ENCODE assay signal across 8 cellular contexts in genomic region chr17:77957215-77957868, GRCh38. TPM values are rescaled to one million over a fixed set of nuclear protein-coding genes. Genes with fewer than 3 reads are reported as not detected.
A peak's percentile ranks its signal among the peaks of the same experiment; 100 is the strongest.
DNase-seq lines count a peak whose midpoint lies in the region; ATAC-seq lines count a peak whose summit lies in the region.

No MANE protein-coding gene starts in this region.

- H3K56ac ChIP-seq in mesendoderm (ENCODE audit: low read length), result peak overlapping the region; percentile 94

- no peak overlapping the region for H2BK120ac ChIP-seq in mesendoderm (ENCODE audit: low read depth, low read length)

- peaks cover 27% of the 10 kb centered on the region for H3K27me3 ChIP-seq in mesendoderm (ENCODE audit: insufficient read depth, low read length, poor library complexity)

- H3K4me3 Mint-ChIP-seq in activated naive CD4-positive, alpha-beta T cell treated with anti-CD3 and anti-CD28 coated beads, Interleukin-2, amount 10 ng/mL, durations not matched to agents 7 days and 5 days, result peak overlapping the region; percentile 87

- DNase-seq in activated naive CD4-positive, alpha-beta T cell treated with anti-CD3 and anti-CD28 coated beads, Interleukin-2, amount 10 ng/mL, durations not matched to agents 7 days and 5 days, result peak; percentile 21
- no peak for DNase-seq in activated naive CD4-positive, alpha-beta T cell treated with Interleukin-2 at 50 U/mL for 16 hours
- peak; percentile 59 for DNase-seq in NCI-H2227 (lab: John Stamatoyannopoulos, UW; ENCODE audit: unreplicated experiment)
- peak; percentile 53 for DNase-seq in cerebellar cortex (ENCODE audit: low spot score)
- DNase-seq in mesendoderm, result peak; percentile 29
- DNase-seq in COLO668 (lab: John Stamatoyannopoulos, UW; ENCODE audit: unreplicated experiment), result no peak

- no peak overlapping the region for H3K27ac ChIP-seq in mesendoderm (ENCODE audit: low read depth, low read length)

- H2BK15ac ChIP-seq in mesendoderm (replicated peaks; ENCODE audit: low read depth), result no peak overlapping the region

- H3K36me3 Mint-ChIP-seq in activated naive CD4-positive, alpha-beta T cell treated with anti-CD3 and anti-CD28 coated beads, Interleukin-2, amount 10 ng/mL, durations not matched to agents 7 days and 5 days, result peaks cover 4% of the 10 kb centered on the region

- H3K18ac ChIP-seq in mesendoderm (ENCODE audit: low read length), result peak overlapping the region; percentile 44

- H3K4me1 ChIP-seq in mesendoderm (ENCODE audit: control insufficient read depth, low read depth, low read length), result peaks cover 5% of the 10 kb centered on the region

- H3K27ac Mint-ChIP-seq in activated naive CD4-positive, alpha-beta T cell treated with anti-CD3 and anti-CD28 coated beads, Interleukin-2, amount 10 ng/mL, durations not matched to agents 7 days and 5 days, result peak overlapping the region; percentile 80

- H4K8ac ChIP-seq in mesendoderm (ENCODE audit: low read depth, low read length), result no peak overlapping the region

- peaks cover 33% of the 10 kb centered on the region for H3K4me1 Mint-ChIP-seq in activated naive CD4-positive, alpha-beta T cell treated with anti-CD3 and anti-CD28 coated beads, Interleukin-2, amount 10 ng/mL, durations not matched to agents 7 days and 5 days

- no peak overlapping the region for H4K5ac ChIP-seq in mesendoderm (ENCODE audit: low read length)

- H3K4ac ChIP-seq in mesendoderm (ENCODE audit: low read depth, low read length), result no peak overlapping the region

- H3K36me3 ChIP-seq in mesendoderm (ENCODE audit: control insufficient read depth, insufficient read depth, low read length), result no peaks in the 10 kb centered on the region

- peak overlapping the region; percentile 81 for H3K23ac ChIP-seq in mesendoderm (ENCODE audit: low read length)

- H3K79me2 ChIP-seq in mesendoderm (ENCODE audit: control insufficient read depth, insufficient read depth, low read length), result peaks cover 11% of the 10 kb centered on the region

- ATAC-seq in esophagus mucosa (no peak), GM18520 (IDR thresholded peaks at IDR 0.05; ENCODE audit: unreplicated experiment) (no peak)

- H2AK5ac ChIP-seq in mesendoderm (ENCODE audit: low read length), result no peak overlapping the region

- WGBS in mesendoderm (ENCODE audit: extremely low coverage, insufficient coverage, low lambda C conversion rate), result no CpG with 5 or more reads among the region's 25 CpGs

- H3K79me1 ChIP-seq in mesendoderm (ENCODE audit: low read length), result peaks cover 6% of the 10 kb centered on the region

- H3K4me2 ChIP-seq in mesendoderm (ENCODE audit: low read length), result peak overlapping the region; percentile 88

- H3K4me3 ChIP-seq in mesendoderm (ENCODE audit: low read length), result peak overlapping the region; percentile 49

- CTCF ChIA-PET in activated naive CD4-positive, alpha-beta T cell treated with anti-CD3 and anti-CD28 coated beads, Interleukin-2, amount 10 ng/mL, durations not matched to agents 7 days and 5 days (lab: Charles Lee), result interaction anchor here (0.8 kb wide), 1 partner anchor 207 kb away, joined by 3 read pairs; no protein-coding TSS in a partner anchor

- no peak overlapping the region for H2BK5ac ChIP-seq in mesendoderm (ENCODE audit: low read length)

- H3K9me3 Mint-ChIP-seq in activated naive CD4-positive, alpha-beta T cell treated with anti-CD3 and anti-CD28 coated beads, Interleukin-2, amount 10 ng/mL, durations not matched to agents 7 days and 5 days, result no peaks in the 10 kb centered on the region

- H3K27me3 Mint-ChIP-seq in activated naive CD4-positive, alpha-beta T cell treated with anti-CD3 and anti-CD28 coated beads, Interleukin-2, amount 10 ng/mL, durations not matched to agents 7 days and 5 days, result peaks cover 46% of the 10 kb centered on the region

- H3K9ac ChIP-seq in mesendoderm (ENCODE audit: low read length), result peak overlapping the region; percentile 82

RNA-seq across cellular contexts. Expression of gene TNRC6C, which starts 1.2 kb away (rescaled TPM):
- polyA plus RNA-seq in mesendoderm (2013, experiment 1 of 2), result 3.7 TPM
- 3.7 TPM for polyA plus RNA-seq in mesendoderm (2013, experiment 2 of 2)
- 6.8 TPM for total RNA-seq in esophagus mucosa

Comparison
In these comparisons a context has a peak if more than half of its experiments do, and no peak if none do; other contexts are left out.
1. DNase-seq: peak in activated naive CD4-positive, alpha-beta T cell treated with anti-CD3 and anti-CD28 coated beads, Interleukin-2, amount 10 ng/mL, durations not matched to agents 7 days and 5 days (single experiment), NCI-H2227 (single experiment), cerebellar cortex (single experiment) and mesendoderm (single experiment); none in activated naive CD4-positive, alpha-beta T cell treated with Interleukin-2 at 50 U/mL for 16 hours (single experiment) and COLO668 (single experiment).